8 cellular contexts compared by ENCODE assay signal in genomic region chr17:51298508-51299371, GRCh38. TPM values are rescaled to one million over a fixed set of nuclear protein-coding genes. Genes with fewer than 3 reads are reported as not detected.
DNase-seq lines count a peak whose midpoint lies in the region; ATAC-seq, FAIRE-seq and TF ChIP-seq lines count a peak whose summit lies in the region.

No MANE protein-coding gene starts in this region.

- H3K9me3 ChIP-seq in right atrium auricular region (no peaks in the 10 kb centered on the region), tibial artery (no peaks in the 10 kb centered on the region)

- H3K4me1 Mint-ChIP-seq in activated T-helper 17 cell treated with anti-CD3 and anti-CD28 coated beads, Interleukin-2, amount 50 U/mL, for 72 hours: peaks cover 4% of the 10 kb centered on the region

- H3K36me3 ChIP-seq in right atrium auricular region (peaks cover 14% of the 10 kb centered on the region), tibial artery (peaks cover 7 to 28% (median 25%) of the 10 kb centered on the region in 3 donors)

- no peak overlapping the region for H3K4me3 Mint-ChIP-seq in activated T-helper 17 cell treated with anti-CD3 and anti-CD28 coated beads, Interleukin-2, amount 50 U/mL, for 72 hours

- DNase-seq in right atrium auricular region (ENCODE audit: low spot score) (no peak), cardiac septum (ENCODE audit: low spot score) (no peak), NCI-H146 treated with DMSO at 0.1 percent for 48 hours (lab: John Stamatoyannopoulos, UW; ENCODE audit: unreplicated experiment) (peak; percentile 5), iPS-NIHi7 (ENCODE audit: extremely low spot score) (peak; percentile 66), tibial artery (no peak), GM12891 (ENCODE audit: insufficient read length, low spot score) (no peak)

- TF ChIP-seq CTCF in right atrium auricular region (IDR thresholded peaks at IDR 0.05) (peak; percentile 42 to 69), tibial artery (IDR thresholded peaks at IDR 0.05) (peak; percentile 54 to 55)

- no peaks in the 10 kb centered on the region for H3K9me3 Mint-ChIP-seq in activated T-helper 17 cell treated with anti-CD3 and anti-CD28 coated beads, Interleukin-2, amount 50 U/mL, for 72 hours

- H3K27me3 Mint-ChIP-seq in activated T-helper 17 cell treated with anti-CD3 and anti-CD28 coated beads, Interleukin-2, amount 50 U/mL, for 72 hours: no peaks in the 10 kb centered on the region

- intact Hi-C loops in cardiac septum (cut with DNase I) (no loop called here), tibial artery (cut with DNase I; ENCODE audit: low total_unique reads) (no loop called here)

- H3K27ac Mint-ChIP-seq in activated T-helper 17 cell treated with anti-CD3 and anti-CD28 coated beads, Interleukin-2, amount 50 U/mL, for 72 hours: peak overlapping the region; percentile 36

- FAIRE-seq in GM12891 (lab: Jason Lieb, UNC): no peak

- no peaks in the 10 kb centered on the region for H3K27me3 ChIP-seq in right atrium auricular region
- H3K27me3 ChIP-seq in tibial artery: no peaks in the 10 kb centered on the region

- ATAC-seq in activated T-helper 17 cell treated with anti-CD3 and anti-CD28 coated beads, Interleukin-2, amount 50 U/mL, for 72 hours (replicated peaks): no peak
- no peak for ATAC-seq in GM19463 (IDR thresholded peaks at IDR 0.05; ENCODE audit: unreplicated experiment)

- peaks cover 56% of the 10 kb centered on the region for H3K36me3 Mint-ChIP-seq in activated T-helper 17 cell treated with anti-CD3 and anti-CD28 coated beads, Interleukin-2, amount 50 U/mL, for 72 hours (ENCODE audit: low read depth)

- TF ChIP-seq POLR2A in GM12891 (IDR thresholded peaks at IDR 0.05; ENCODE audit: low read depth, low read length): no peak

- H3K4me3 ChIP-seq in right atrium auricular region (no peak overlapping the region), tibial artery (no peak overlapping the region)

- no peak overlapping the region for H3K27ac ChIP-seq in right atrium auricular region
- no peak overlapping the region for H3K27ac ChIP-seq in tibial artery

- H3K4me1 ChIP-seq in right atrium auricular region (no peaks in the 10 kb centered on the region), tibial artery (no peaks in the 10 kb centered on the region)

TF ChIP-seq in GM12891, 5 proteins besides CTCF, POLR2A, EP300 and RAD21:
- no peak for TF ChIP-seq POU2F2 (IDR thresholded peaks at IDR 0.05; ENCODE audit: low read depth, low read length)
- no peak for TF ChIP-seq TAF1 (IDR thresholded peaks at IDR 0.05; ENCODE audit: low read depth, low read length)
- TF ChIP-seq SPI1 (IDR thresholded peaks at IDR 0.05; ENCODE audit: low read depth, low read length): no peak
- TF ChIP-seq POLR2AphosphoS5 (IDR thresholded peaks at IDR 0.05; ENCODE audit: low read depth, low read length): no peak; the same call in 1 of the 2 replicates
- no peak for TF ChIP-seq PAX5 (IDR thresholded peaks at IDR 0.05; ENCODE audit: insufficient read depth, low read length, severe bottlenecking)

RNA-seq across cellular contexts. Expression of gene UTP18, which starts 38.4 kb away (rescaled TPM):
- total RNA-seq in right atrium auricular region (10 to 100 TPM in 1 of 2 donors, 1 to 10 TPM in 1; 5.2 to 15.1 TPM), cardiac septum (7.9 TPM)
- 10 to 100 TPM; 37.5 to 66.2 TPM for total RNA-seq in activated T-helper 17 cell treated with anti-CD3 and anti-CD28 coated beads, Interleukin-2, amount 50 U/mL, for 72 hours
- 38.7 TPM for polyA plus RNA-seq in GM12891 (2012; ENCODE audit: low read depth, missing spikeins)

RNA-seq across cellular contexts. Expression of gene MBTD1, which starts 38.9 kb away (rescaled TPM):
- 1 to 10 TPM; 3.2 to 5.2 TPM for total RNA-seq in right atrium auricular region
- total RNA-seq in cardiac septum: 6.6 TPM
- 10 to 100 TPM; 10.7 to 17.2 TPM for total RNA-seq in activated T-helper 17 cell treated with anti-CD3 and anti-CD28 coated beads, Interleukin-2, amount 50 U/mL, for 72 hours
- 4.4 TPM for polyA plus RNA-seq in GM12891 (2012; ENCODE audit: low read depth, missing spikeins)

Comparison
In these comparisons a context has a peak if more than half of its experiments do, and no peak if none do; other contexts are left out.
1. DNase-seq: peak in NCI-H146 treated with DMSO at 0.1 percent for 48 hours (single experiment) and iPS-NIHi7 (single experiment); none in right atrium auricular region (single experiment), cardiac septum (single experiment), tibial artery (0 of 2) and GM12891 (single experiment).